ENCODE assay signal across 9 cellular contexts in the genomic region with DNA sequence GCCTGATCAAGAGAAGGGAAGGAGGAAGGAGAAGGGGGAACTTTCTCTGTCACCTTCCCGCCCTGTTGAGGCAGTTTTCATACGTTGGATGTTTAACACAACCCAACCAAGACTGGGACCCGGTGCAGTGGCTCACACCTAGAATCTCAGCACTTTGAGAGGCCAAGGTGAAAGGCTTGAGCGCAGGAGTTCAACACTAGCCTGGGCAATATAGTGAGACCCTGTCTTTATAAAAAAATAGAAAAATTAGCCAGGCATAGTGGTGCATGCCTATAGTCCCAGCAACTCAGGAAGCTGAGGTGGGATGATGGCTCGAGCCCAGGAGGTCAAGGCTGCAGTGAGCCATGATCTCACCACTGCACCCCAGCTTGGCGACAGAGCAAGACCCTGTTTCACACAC. TPM values are rescaled to one million over a fixed set of nuclear protein-coding genes. Genes with fewer than 3 reads are reported as not detected.
"Had no signal": no experiment of that assay in that cellular context is flagged by ENCODE, and none has a peak within 500 bp of the region (broad histone marks: within the 10 kb centered on the region; RNA-seq: fewer than 3 reads in every experiment).

No MANE protein-coding gene starts in this region.

- DNase-seq: IMR-90, KBM-7, KG1 had no signal

- H3K27me3 Mint-ChIP-seq: IgD-negative memory B cell had no signal

- ATAC-seq: K562 had no signal

- H3K27ac ChIP-seq: HL-60 had no signal

- H3K4me1 Mint-ChIP-seq: IgD-negative memory B cell had no signal

- FAIRE-seq: HTR-8/SVneo, K562 had no signal

- H3K4me3 ChIP-seq: K562 had no signal

- H3K4me3 Mint-ChIP-seq: IgD-negative memory B cell had no signal

- H3K27ac Mint-ChIP-seq: IgD-negative memory B cell had no signal

RNA-seq across cellular contexts. Expression of gene PEG3, which starts 59.4 kb away (rescaled TPM):
- total RNA-seq: HT-29, HT1080, IMR-90 had no signal
- polyA plus RNA-seq: IgD-negative memory B cell, IMR-90 had no signal

RNA-seq across cellular contexts. Expression of gene ZIM2, which starts 59.4 kb away (rescaled TPM):
- total RNA-seq: HT-29, HT1080, IMR-90, K562 had no signal
- polyA plus RNA-seq: IgD-negative memory B cell, IMR-90, K562 had no signal
